6 cellular contexts compared by ENCODE assay signal in the genomic region with DNA sequence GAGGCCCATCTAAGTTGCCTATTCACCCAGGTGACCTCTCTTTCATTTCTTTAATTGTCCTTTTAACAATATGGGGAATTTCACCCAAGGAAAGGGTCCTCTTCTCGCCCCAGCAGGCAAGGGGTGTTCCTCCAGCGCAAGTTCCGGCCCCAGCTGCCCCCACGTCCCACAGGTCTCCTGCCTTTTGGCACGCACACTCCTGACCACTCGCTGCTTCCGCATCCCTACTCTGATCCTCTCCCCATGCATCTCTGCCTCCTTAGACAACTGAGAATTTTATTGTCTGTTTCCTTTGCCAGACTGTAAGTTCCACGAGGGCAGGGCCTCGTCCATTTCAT. TPM values are rescaled to one million over a fixed set of nuclear protein-coding genes. Genes with fewer than 3 reads are reported as not detected.
DNase-seq lines count a peak whose midpoint lies in the region; ATAC-seq and TF ChIP-seq lines count a peak whose summit lies in the region.

No MANE protein-coding gene starts in this region.

- H3K27me3 ChIP-seq in MM.1S (replicated peaks; ENCODE audit: insufficient read depth, low read length) = no peaks in the 10 kb centered on the region
- H3K27me3 ChIP-seq in ectodermal cell (ENCODE audit: control insufficient read depth, insufficient read depth, low read length, poor library complexity, severe bottlenecking) = no peaks in the 10 kb centered on the region
- H3K27me3 ChIP-seq in sigmoid colon = no peaks in the 10 kb centered on the region

- no peak for TF ChIP-seq CTCF in MM.1S (IDR thresholded peaks at IDR 0.05; ENCODE audit: low read length)
- no peak for TF ChIP-seq CTCF in sigmoid colon (IDR thresholded peaks at IDR 0.05)
- TF ChIP-seq CTCF in GM10266 (IDR thresholded peaks at IDR 0.05; ENCODE audit: control insufficient read depth, insufficient read depth, low read depth, missing control alignments) = no peak

- 77 to 84% methylated on average over 7 to 9 of the region's 9 CpGs for WGBS in ectodermal cell, 2 experiments
- WGBS in sigmoid colon, 2 donors = 70 to 71% methylated on average over 9 of the region's 9 CpGs

- peaks cover 5% of the 10 kb centered on the region; the same call in 1 of the 2 replicates for H3K36me3 ChIP-seq in MM.1S (replicated peaks; ENCODE audit: insufficient read depth, low read length)
- no peaks in the 10 kb centered on the region for H3K36me3 ChIP-seq in ectodermal cell (ENCODE audit: control insufficient read depth, insufficient read depth, low read length)
- no peaks in the 10 kb centered on the region for H3K36me3 ChIP-seq in sigmoid colon

- H3K9me3 ChIP-seq in MM.1S (replicated peaks; ENCODE audit: insufficient read depth, low read length) (no peaks in the 10 kb centered on the region), ectodermal cell (ENCODE audit: control insufficient read depth, low read length) (no peaks in the 10 kb centered on the region), sigmoid colon (no peaks in the 10 kb centered on the region)

- H3K4me1 ChIP-seq in MM.1S (ENCODE audit: low read length) (peaks cover 15% of the 10 kb centered on the region), ectodermal cell (ENCODE audit: control insufficient read depth, insufficient read depth, low read length) (peaks cover 9% of the 10 kb centered on the region), sigmoid colon (peaks cover 0 to 41% (median 36%) of the 10 kb centered on the region in 4 donors)

- peak overlapping the region; percentile 85 for H3K4me2 ChIP-seq in MM.1S (ENCODE audit: low read depth, low read length)

- no peaks in the 10 kb centered on the region for H3K9me2 ChIP-seq in MM.1S (replicated peaks; ENCODE audit: insufficient read depth, low read length)

- peaks cover under 1% of the 10 kb centered on the region; the same call in 1 of the 2 replicates for H4K20me1 ChIP-seq in MM.1S (ENCODE audit: insufficient read depth, low read length)

- H2AFZ ChIP-seq in MM.1S (ENCODE audit: low read length) = peak overlapping the region; percentile 98

- TF ChIP-seq EP300 in sigmoid colon (IDR thresholded peaks at IDR 0.05) = no peak

- H3K4me3 ChIP-seq in MM.1S (ENCODE audit: low read length) (peak overlapping the region; percentile 94), ectodermal cell (ENCODE audit: insufficient read depth, low read depth, low read length) (peak overlapping the region; percentile 89), sigmoid colon (peak overlapping the region; percentile 67 to 99 (median 86))

- DNase-seq in MM.1S (no peak), sigmoid colon (peak; percentile 69), GM10266 (ENCODE audit: extremely low spot score) (no peak)

- peaks cover 51% of the 10 kb centered on the region for H3K79me2 ChIP-seq in MM.1S (ENCODE audit: low read length)

- TF ChIP-seq POLR2A in sigmoid colon (IDR thresholded peaks at IDR 0.05) = no peak

- intact Hi-C loops in sigmoid colon (cut with DNase I) = loop anchor here (1.0 kb wide), 1 partner anchor 29 kb away; no protein-coding TSS in a partner anchor

- H3F3A ChIP-seq in MM.1S (ENCODE audit: insufficient read depth, low read length) = peaks cover 48% of the 10 kb centered on the region

- H3K27ac ChIP-seq in MM.1S (ENCODE audit: low read length) = peak overlapping the region; percentile 60; the same call in 1 of the 2 replicates
- peak overlapping the region; percentile 19 for H3K27ac ChIP-seq in ectodermal cell (ENCODE audit: insufficient read depth, low read depth, low read length, poor library complexity, severe bottlenecking)
- H3K27ac ChIP-seq in sigmoid colon = peak overlapping the region; percentile 91 to 97 (median 94)

- ATAC-seq in HG02678 (IDR thresholded peaks at IDR 0.05; ENCODE audit: unreplicated experiment) (no peak), HG03095 (IDR thresholded peaks at IDR 0.05; ENCODE audit: unreplicated experiment) (no peak)

- peak overlapping the region; percentile 92; the same call in 1 of the 2 replicates for H3K9ac ChIP-seq in MM.1S (ENCODE audit: low read length)

RNA-seq across cellular contexts. Expression of gene ARPC2, which starts 0.7 kb away (rescaled TPM):
- 195 TPM for polyA plus RNA-seq in ectodermal cell (2013, experiment 1 of 4)
- polyA plus RNA-seq in ectodermal cell (2013, experiment 2 of 4) = 199 TPM
- polyA plus RNA-seq in ectodermal cell (2013, experiment 3 of 4) = 155 TPM
- polyA plus RNA-seq in ectodermal cell (2013, experiment 4 of 4) = 166 TPM
- 100 to 1,000 TPM; 235 to 267 (median 258) TPM for total RNA-seq in sigmoid colon
- polyA plus RNA-seq in sigmoid colon = 100 to 1,000 TPM; 366 to 517 (median 411) TPM

RNA-seq across cellular contexts. Expression of gene GPBAR1, which starts 44.5 kb away (rescaled TPM):
- 1.1 TPM for polyA plus RNA-seq in ectodermal cell (2013, experiment 1 of 4)
- 0.37 TPM for polyA plus RNA-seq in ectodermal cell (2013, experiment 2 of 4)
- 1.0 TPM for polyA plus RNA-seq in ectodermal cell (2013, experiment 3 of 4)
- 0.61 TPM for polyA plus RNA-seq in ectodermal cell (2013, experiment 4 of 4)
- total RNA-seq in sigmoid colon = 1 to 10 TPM; 3.1 to 7.1 (median 5.4) TPM
- 1 to 10 TPM in 2 of 3 donors, under 1 TPM in 1; 0.60 to 2.5 (median 1.4) TPM for polyA plus RNA-seq in sigmoid colon

RNA-seq across cellular contexts. Expression of gene CXCR1, which starts 49.5 kb away (rescaled TPM):
- not detected for polyA plus RNA-seq in ectodermal cell (2013, experiment 1 of 4)
- polyA plus RNA-seq in ectodermal cell (2013, experiment 2 of 4) = not detected
- not detected for polyA plus RNA-seq in ectodermal cell (2013, experiment 3 of 4)
- not detected for polyA plus RNA-seq in ectodermal cell (2013, experiment 4 of 4)
- not detected for total RNA-seq in sigmoid colon
- 1 to 10 TPM in 1 of 3 donors, under 1 TPM in 2; 0.07 to 1.2 (median 0.46) TPM for polyA plus RNA-seq in sigmoid colon

RNA-seq across cellular contexts. Expression of gene AAMP, which starts 53.6 kb away (rescaled TPM):
- polyA plus RNA-seq in ectodermal cell (2013, experiment 1 of 4) = 80.8 TPM
- polyA plus RNA-seq in ectodermal cell (2013, experiment 2 of 4) = 80.5 TPM
- polyA plus RNA-seq in ectodermal cell (2013, experiment 3 of 4) = 51.9 TPM
- 60.3 TPM for polyA plus RNA-seq in ectodermal cell (2013, experiment 4 of 4)
- total RNA-seq in sigmoid colon = 100 to 1,000 TPM in 1 of 4 donors, 10 to 100 TPM in 3; 85.7 to 103 (median 90.0) TPM
- 100 to 1,000 TPM; 108 to 141 (median 138) TPM for polyA plus RNA-seq in sigmoid colon

RNA-seq across cellular contexts. Expression of gene PNKD, which starts 54.0 kb away (rescaled TPM):
- 48.5 TPM for polyA plus RNA-seq in ectodermal cell (2013, experiment 1 of 4)
- polyA plus RNA-seq in ectodermal cell (2013, experiment 2 of 4) = 42.9 TPM
- 41.2 TPM for polyA plus RNA-seq in ectodermal cell (2013, experiment 3 of 4)
- 52.1 TPM for polyA plus RNA-seq in ectodermal cell (2013, experiment 4 of 4)
- 10 to 100 TPM; 46.8 to 95.1 (median 69.1) TPM for total RNA-seq in sigmoid colon
- 100 to 1,000 TPM; 112 to 199 (median 190) TPM for polyA plus RNA-seq in sigmoid colon

Comparison
In these comparisons a context has a peak if more than half of its experiments do, and no peak if none do; other contexts are left out.
1. H3K27ac ChIP-seq: peak in every context shown above with its lines; median percentile 94 in sigmoid colon; 60 in MM.1S; 19 in ectodermal cell.